ENCODE assay signal across 15 cellular contexts in the genomic region with DNA sequence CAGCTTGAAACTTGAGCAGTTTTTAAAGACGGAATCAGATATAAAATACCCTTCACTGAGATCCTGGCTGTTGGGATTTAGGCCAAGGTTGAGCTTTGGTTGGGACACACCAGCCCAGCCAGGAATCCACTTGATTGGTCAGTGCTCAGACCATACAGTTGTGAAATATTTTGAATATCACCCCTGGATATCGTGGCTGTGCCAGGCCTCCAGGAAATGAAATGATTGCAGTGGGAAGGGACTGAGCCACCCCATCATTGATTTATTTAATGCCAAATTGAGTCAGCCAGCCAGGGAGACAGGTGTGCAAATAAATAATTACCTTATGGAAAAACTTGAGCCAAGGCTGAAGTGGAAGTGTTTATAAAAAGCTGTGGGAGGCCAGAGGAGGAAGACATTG.
DNase-seq lines count a peak whose midpoint lies in the region; ATAC-seq and TF ChIP-seq lines count a peak whose summit lies in the region.
"Had no signal": no experiment of that assay in that cellular context is flagged by ENCODE, and none has a peak within 500 bp of the region (broad histone marks: within the 10 kb centered on the region; RNA-seq: fewer than 3 reads in every experiment).

No MANE protein-coding gene starts in this region.

- H3K27ac Mint-ChIP-seq in activated T-helper 17 cell treated with anti-CD3 and anti-CD28 coated beads, Interleukin-2, amount 50 U/mL, for 72 hours, result no peak overlapping the region
- H3K27ac Mint-ChIP-seq: activated naive CD8-positive, alpha-beta T cell treated with anti-CD3 and anti-CD28 coated beads, Interleukin-2, amount 10 ng/mL, durations not matched to agents 7 days and 5 days had no signal

- H3K27me3 ChIP-seq in PC-3 (ENCODE audit: low read length), result no peaks in the 10 kb centered on the region

- ATAC-seq in PC-3 (peak; percentile 91), GM18517 (IDR thresholded peaks at IDR 0.05; ENCODE audit: unreplicated experiment) (no peak), HG02588 (IDR thresholded peaks at IDR 0.05; ENCODE audit: unreplicated experiment) (no peak), HG02763 (IDR thresholded peaks at IDR 0.05; ENCODE audit: unreplicated experiment) (no peak)
- ATAC-seq in activated T-helper 17 cell treated with anti-CD3 and anti-CD28 coated beads, Interleukin-2, amount 50 U/mL, for 72 hours (replicated peaks), result no peak

- H3K9me3 ChIP-seq in PC-3 (ENCODE audit: low read length), result no peaks in the 10 kb centered on the region

- BruUV-seq in PC-3 (replicated peaks; lab: Mats Ljungman, UMichigan), result no TSS peak

- H4K20me1 ChIP-seq in PC-3 (ENCODE audit: low read length), result 0 out of 2 replicates have a peak, but pooled peaks cover 4% of the 10 kb centered on the region

- intact Hi-C loops in PC-3 (cut with micrococcal nuclease), result no loop called here

- H3K27me3 Mint-ChIP-seq in activated T-helper 17 cell treated with anti-CD3 and anti-CD28 coated beads, Interleukin-2, amount 50 U/mL, for 72 hours, result no peaks in the 10 kb centered on the region
- H3K27me3 Mint-ChIP-seq: central memory CD8-positive, alpha-beta T cell had no signal

- no peak for TF ChIP-seq CTCF in PC-3 (conservative IDR thresholded peaks at IDR 0.05; ENCODE audit: low read depth, low read length)

- H3K36me3 Mint-ChIP-seq in activated T-helper 17 cell treated with anti-CD3 and anti-CD28 coated beads, Interleukin-2, amount 50 U/mL, for 72 hours (ENCODE audit: low read depth), result no peaks in the 10 kb centered on the region
- H3K36me3 Mint-ChIP-seq: activated naive CD8-positive, alpha-beta T cell treated with anti-CD3 and anti-CD28 coated beads, Interleukin-2, amount 10 ng/mL, durations not matched to agents 7 days and 5 days had no signal

- H3K4me3 Mint-ChIP-seq in activated T-helper 17 cell treated with anti-CD3 and anti-CD28 coated beads, Interleukin-2, amount 50 U/mL, for 72 hours, result no peak overlapping the region
- H3K4me3 Mint-ChIP-seq: activated naive CD8-positive, alpha-beta T cell treated with anti-CD3 and anti-CD28 coated beads, Interleukin-2, amount 10 ng/mL, durations not matched to agents 7 days and 5 days; central memory CD8-positive, alpha-beta T cell had no signal

- CTCF ChIA-PET in PC-3 (lab: Charles Lee), result interaction anchor here (0.6 kb wide), 2 partner anchors 15 to 25 kb away, joined by 3 read pairs; no protein-coding TSS in a partner anchor

- no peak overlapping the region for H2AFZ ChIP-seq in PC-3 (ENCODE audit: low read length)

- H3K4me1 ChIP-seq in PC-3 (ENCODE audit: insufficient read depth, low read length), result peaks cover 38% of the 10 kb centered on the region

- no peak overlapping the region for H3K9ac ChIP-seq in PC-3 (ENCODE audit: low read length)

- H3K36me3 ChIP-seq in PC-3 (ENCODE audit: low read depth, low read length), result no peaks in the 10 kb centered on the region

- POLR2A ChIA-PET in PC-3 (lab: Charles Lee; ENCODE audit: unreplicated experiment), result no interaction called here

- no peaks in the 10 kb centered on the region for H3F3A ChIP-seq in PC-3 (ENCODE audit: low read length, unreplicated experiment)

- peak overlapping the region; percentile 66 for H3K27ac ChIP-seq in PC-3 (ENCODE audit: low read length)

- H3K79me2 ChIP-seq in PC-3 (ENCODE audit: low read length), result no peaks in the 10 kb centered on the region

- DNase-seq in DMS79 (lab: John Stamatoyannopoulos, UW) (peak; percentile 10), NCI-H2029 (lab: John Stamatoyannopoulos, UW) (peak; percentile 57), PC-3 (peak; percentile 83), mucosa of gallbladder (ENCODE audit: low spot score) (peak; percentile 13)
- DNase-seq: activated CD4-positive, alpha-beta T cell treated with anti-CD3 and anti-CD28 coated beads for 48 hours; activated naive CD8-positive, alpha-beta T cell treated with anti-CD3 and anti-CD28 coated beads, Interleukin-2, amount 10 ng/mL, durations not matched to agents 7 days and 5 days; activated T-cell treated with anti-CD3 and anti-CD28 coated beads for 4 hours; H7; Karpas-422; mesendoderm had no signal

- no peaks in the 10 kb centered on the region for H3K9me3 Mint-ChIP-seq in activated T-helper 17 cell treated with anti-CD3 and anti-CD28 coated beads, Interleukin-2, amount 50 U/mL, for 72 hours
- H3K9me3 Mint-ChIP-seq: activated naive CD8-positive, alpha-beta T cell treated with anti-CD3 and anti-CD28 coated beads, Interleukin-2, amount 10 ng/mL, durations not matched to agents 7 days and 5 days; central memory CD8-positive, alpha-beta T cell had no signal

- peak overlapping the region; percentile 57 for H3K4me2 ChIP-seq in PC-3 (ENCODE audit: low read length)

- H3K4me3 ChIP-seq in PC-3 (ENCODE audit: low read length), result no peak overlapping the region

- no peaks in the 10 kb centered on the region for H3K9me2 ChIP-seq in PC-3 (replicated peaks; ENCODE audit: low read length)

- H3K4me1 Mint-ChIP-seq in activated T-helper 17 cell treated with anti-CD3 and anti-CD28 coated beads, Interleukin-2, amount 50 U/mL, for 72 hours, result no peaks in the 10 kb centered on the region
- H3K4me1 Mint-ChIP-seq: central memory CD8-positive, alpha-beta T cell had no signal

Comparison
In these comparisons a context has a peak if more than half of its experiments do, and no peak if none do; other contexts are left out.
1. DNase-seq: peak in every context shown above with its lines; median percentile 83 in PC-3; 57 in NCI-H2029; 13 in mucosa of gallbladder; 10 in DMS79.